In genomic region chr10:67815571-67816059, GRCh38 we compare ENCODE assay signal across 15 cellular contexts. TPM values are rescaled to one million over a fixed set of nuclear protein-coding genes. Genes with fewer than 3 reads are reported as not detected.
DNase-seq lines count a peak whose midpoint lies in the region; FAIRE-seq and TF ChIP-seq lines count a peak whose summit lies in the region.
"Had no signal": no experiment of that assay in that cellular context is flagged by ENCODE, and none has a peak within 500 bp of the region (broad histone marks: within the 10 kb centered on the region; RNA-seq: fewer than 3 reads in every experiment).

No MANE protein-coding gene starts in this region.

- no peaks in the 10 kb centered on the region for H3K36me3 Mint-ChIP-seq in activated naive CD4-positive, alpha-beta T cell treated with anti-CD3 and anti-CD28 coated beads for 36 hours (ENCODE audit: low read depth)
- H3K36me3 Mint-ChIP-seq in Caco-2 (ENCODE audit: insufficient read depth, unreplicated experiment), result no peaks in the 10 kb centered on the region

- H3K4me1 Mint-ChIP-seq in activated naive CD4-positive, alpha-beta T cell treated with anti-CD3 and anti-CD28 coated beads for 36 hours (ENCODE audit: low read depth), result peaks cover 16% of the 10 kb centered on the region
- peaks cover 6% of the 10 kb centered on the region for H3K4me1 Mint-ChIP-seq in Caco-2 (ENCODE audit: low read depth, unreplicated experiment)

- H3K9me3 ChIP-seq in Caco-2, result no peaks in the 10 kb centered on the region
- H3K9me3 ChIP-seq: BE2C had no signal

- H3K27me3 Mint-ChIP-seq in activated naive CD4-positive, alpha-beta T cell treated with anti-CD3 and anti-CD28 coated beads for 36 hours (ENCODE audit: low read depth), result peaks cover 6% of the 10 kb centered on the region
- H3K27me3 Mint-ChIP-seq in Caco-2 (ENCODE audit: insufficient read depth, unreplicated experiment), result no peaks in the 10 kb centered on the region

- no peaks in the 10 kb centered on the region for H3K27me3 ChIP-seq in Caco-2 (replicated peaks; ENCODE audit: control insufficient read depth, insufficient read depth, low read length)
- H3K27me3 ChIP-seq: BE2C had no signal

- no peak for DNase-seq in activated naive CD4-positive, alpha-beta T cell treated with anti-CD3 and anti-CD28 coated beads for 36 hours
- DNase-seq in activated naive CD4-positive, alpha-beta T cell (lab: John Stamatoyannopoulos, UW), result no peak
- peak; percentile 90 for DNase-seq in OCI-M1 (lab: John Stamatoyannopoulos, UW)
- peak; percentile 59 for DNase-seq in dermis blood vessel endothelial cell
- peak; percentile 26 for DNase-seq in stromal cell of bone marrow (ENCODE audit: low read depth)
- no peak for DNase-seq in HUDEP-2 (lab: John Stamatoyannopoulos, UW; ENCODE audit: unreplicated experiment in 76 of 76)
- no peak for DNase-seq in GM19239 (ENCODE audit: insufficient read length, low spot score)
- no peak for DNase-seq in Caco-2
- DNase-seq: activated effector memory CD4-positive, alpha-beta T cell treated with anti-CD3 and anti-CD28 coated beads, Interleukin-2, amount 50 U/mL, for 16 hours; BE2C; hippocampal formation; mesenchymal stem cell; MV-4-11; posterior cingulate gyrus; stimulated activated CD4-positive, alpha-beta T cell treated with anti-CD3 and anti-CD28 coated beads, Interleukin-2, amount 100 ng/mL, for 48 hours had no signal

- H3K4me3 ChIP-seq in Caco-2 (ENCODE audit: low read depth, low read length), result no peak overlapping the region

- FAIRE-seq in GM19239 (lab: Jason Lieb, UNC), result no peak

- BruUV-seq in Caco-2 (replicated peaks; lab: Mats Ljungman, UMichigan), result no TSS peak

- H3K36me3 ChIP-seq in Caco-2 (ENCODE audit: control insufficient read depth, insufficient read depth, low read length), result no peaks in the 10 kb centered on the region

- no peaks in the 10 kb centered on the region for H3K9me3 Mint-ChIP-seq in activated naive CD4-positive, alpha-beta T cell treated with anti-CD3 and anti-CD28 coated beads for 36 hours
- H3K9me3 Mint-ChIP-seq in Caco-2 (ENCODE audit: unreplicated experiment), result no peaks in the 10 kb centered on the region

- H3K27ac Mint-ChIP-seq in activated naive CD4-positive, alpha-beta T cell treated with anti-CD3 and anti-CD28 coated beads for 36 hours, result peak overlapping the region; percentile 84
- no peak overlapping the region for H3K27ac Mint-ChIP-seq in Caco-2 (ENCODE audit: unreplicated experiment)

- peaks cover 7% of the 10 kb centered on the region for H3K4me1 ChIP-seq in Caco-2
- H3K4me1 ChIP-seq: BE2C had no signal

- no peak overlapping the region for H3K4me3 Mint-ChIP-seq in activated naive CD4-positive, alpha-beta T cell treated with anti-CD3 and anti-CD28 coated beads for 36 hours
- H3K4me3 Mint-ChIP-seq in Caco-2 (ENCODE audit: unreplicated experiment), result no peak overlapping the region

- intact Hi-C loops in activated naive CD4-positive, alpha-beta T cell treated with anti-CD3 and anti-CD28 coated beads for 36 hours (cut with micrococcal nuclease), result loop anchor here (1.0 kb wide), 3 partner anchors 12 to 34 kb away; no protein-coding TSS in a partner anchor
- intact Hi-C loops in Caco-2 (cut with micrococcal nuclease; ENCODE audit: unreplicated experiment), result no loop called here

- CTCF ChIA-PET in activated naive CD4-positive, alpha-beta T cell treated with anti-CD3 and anti-CD28 coated beads for 36 hours (lab: Charles Lee), result interaction anchor here (0.6 to 1.5 kb wide), 3 partner anchors 11 to 340 kb away, joined by 3 to 8 read pairs (median 4); no protein-coding TSS in a partner anchor
- CTCF ChIA-PET in Caco-2 (lab: Charles Lee), result interaction anchor here (0.7 to 1.3 kb wide), 2 partner anchors 20 to 118 kb away, joined by 4 to 6 read pairs; no protein-coding TSS in a partner anchor

- POLR2A ChIA-PET in Caco-2 (lab: Charles Lee), result no interaction called here

- no peak for TF ChIP-seq CTCF in Caco-2 (IDR thresholded peaks at IDR 0.05; ENCODE audit: insufficient read depth in 1 of 2, low read depth in 1 of 2, low read length in 1 of 2, severe bottlenecking in 1 of 2, unreplicated experiment in 1 of 2)

RNA-seq across cellular contexts. Expression of gene DNAJC12, which starts 22.4 kb away (rescaled TPM):
- total RNA-seq in activated naive CD4-positive, alpha-beta T cell treated with anti-CD3 and anti-CD28 coated beads for 36 hours, result 10 to 100 TPM; 13.2 to 13.9 TPM
- total RNA-seq in dermis blood vessel endothelial cell, result 3.9 and 4.1 TPM in 2 replicates
- 1.4 and 2.2 TPM in 2 replicates for total RNA-seq in Caco-2 (2022)

Comparison
In these comparisons a context has a peak if more than half of its experiments do, and no peak if none do; other contexts are left out.
1. DNase-seq: peak in OCI-M1 (single experiment), dermis blood vessel endothelial cell (single experiment) and stromal cell of bone marrow (single experiment); none in activated naive CD4-positive, alpha-beta T cell treated with anti-CD3 and anti-CD28 coated beads for 36 hours (single experiment), activated naive CD4-positive, alpha-beta T cell (0 of 4), HUDEP-2 (0 of 76), GM19239 (single experiment) and Caco-2 (0 of 2).